Comparison of ENCODE assay signal across 7 cellular contexts in the genomic region with DNA sequence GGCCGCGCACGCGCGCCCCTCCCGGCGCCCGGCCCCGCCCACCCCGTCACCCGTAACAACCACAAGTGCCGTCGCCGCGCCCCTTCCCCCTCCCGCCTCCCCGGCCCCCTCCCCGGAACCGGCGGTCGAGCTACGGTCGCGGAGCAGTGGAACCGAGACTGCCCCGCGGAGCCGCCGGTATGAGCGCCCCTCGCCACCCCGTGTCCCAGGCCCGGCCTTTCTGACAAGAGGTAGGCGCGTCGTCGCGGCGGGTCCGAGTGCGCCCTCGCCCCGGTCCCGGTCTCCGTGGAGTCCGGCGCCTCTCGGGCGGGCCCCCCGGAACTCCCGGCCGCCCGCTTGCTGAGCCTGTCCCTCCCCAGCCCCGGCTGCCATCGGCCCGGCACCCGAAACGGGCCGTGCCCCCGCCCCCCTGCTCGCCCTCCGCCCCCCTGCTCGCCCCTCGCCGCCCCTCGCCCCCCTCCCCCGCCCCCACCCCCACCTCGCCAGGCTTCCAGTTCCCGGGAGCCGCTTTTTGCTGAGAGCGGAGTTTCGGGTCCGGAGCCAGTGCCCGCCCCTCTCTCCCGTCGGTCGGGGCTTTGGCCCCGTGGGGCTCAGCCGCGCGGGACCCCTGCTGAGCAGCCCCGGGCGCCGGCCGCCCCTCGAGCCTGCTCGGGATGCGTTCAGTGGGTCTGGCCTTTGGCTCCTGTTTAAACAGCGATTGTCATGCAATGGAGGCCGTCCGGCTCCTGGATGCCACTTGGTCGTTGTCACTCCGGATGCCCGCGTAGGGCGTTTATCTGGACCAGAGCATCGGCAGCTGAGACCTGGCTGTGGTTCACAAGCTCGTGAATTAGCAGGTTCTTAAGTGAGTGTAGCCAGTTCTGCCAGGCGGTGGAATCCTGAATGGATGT. TPM values are rescaled to one million over a fixed set of nuclear protein-coding genes. Genes with fewer than 3 reads are reported as not detected.
A peak's percentile ranks its signal among the peaks of the same experiment; 100 is the strongest.
DNase-seq lines count a peak whose midpoint lies in the region; ATAC-seq and TF ChIP-seq lines count a peak whose summit lies in the region.

A gene (plus strand): TSS at position 92 of the 890 bp plus-strand sequence. CDS start 2,628 bp downstream, outside the sequence.

- H3K27me3 Mint-ChIP-seq in activated T-cell treated with anti-CD3 and anti-CD28 coated beads, Interleukin-2, amount 50 U/mL, for 72 hours (ENCODE audit: low read depth): no peaks in the 10 kb centered on the region

- H3K9me3 Mint-ChIP-seq in activated T-cell treated with anti-CD3 and anti-CD28 coated beads, Interleukin-2, amount 50 U/mL, for 72 hours: peaks cover 6 to 10% of the 10 kb centered on the region in 2 donors

- DNase-seq in NCI-H69 (lab: John Stamatoyannopoulos, UW) (peak; percentile 88), foreskin keratinocyte (no peak)
- peak; percentile 52 to 54 for DNase-seq in activated T-cell treated with anti-CD3 and anti-CD28 coated beads, Interleukin-2, amount 50 U/mL, for 72 hours

- peaks cover 76% of the 10 kb centered on the region for H3K4me1 Mint-ChIP-seq in activated T-cell treated with anti-CD3 and anti-CD28 coated beads, Interleukin-2, amount 50 U/mL, for 72 hours (ENCODE audit: low read depth)

- TF ChIP-seq CTCF in foreskin keratinocyte (conservative IDR thresholded peaks at IDR 0.05): no peak
- no peak for TF ChIP-seq CTCF in neutrophil (IDR thresholded peaks at IDR 0.05)

- peak within 1 kb of the TSS; percentile 96 for H3K27ac Mint-ChIP-seq in activated T-cell treated with anti-CD3 and anti-CD28 coated beads, Interleukin-2, amount 50 U/mL, for 72 hours

- peak within 1 kb of the TSS; percentile 88 to 95 for H3K4me3 Mint-ChIP-seq in activated T-cell treated with anti-CD3 and anti-CD28 coated beads, Interleukin-2, amount 50 U/mL, for 72 hours

- peak; percentile 11 for TF ChIP-seq POLR2A in GM18505 (IDR thresholded peaks at IDR 0.05; ENCODE audit: borderline replicate concordance, extremely low read depth, insufficient read depth, insufficient read length)

- H3K4me3 ChIP-seq in neutrophil (ENCODE audit: low read depth in 1 of 2, low read length in 1 of 2): peak within 1 kb of the TSS; percentile 88 to 100

- H3K36me3 ChIP-seq in neutrophil: peaks cover 44% of the 10 kb centered on the region

- H3K27me3 ChIP-seq in foreskin keratinocyte: no peaks in the 10 kb centered on the region
- H3K27me3 ChIP-seq in neutrophil: no peaks in the 10 kb centered on the region

- peak within 1 kb of the TSS; percentile 89 for H3K27ac ChIP-seq in foreskin keratinocyte
- H3K27ac ChIP-seq in neutrophil: peak within 1 kb of the TSS; percentile 100

- H3K36me3 Mint-ChIP-seq in activated T-cell treated with anti-CD3 and anti-CD28 coated beads, Interleukin-2, amount 50 U/mL, for 72 hours (ENCODE audit: insufficient read depth in 2 of 2): peaks cover 26 to 52% of the 10 kb centered on the region in 2 donors

- H3K9me3 ChIP-seq in neutrophil: no peaks in the 10 kb centered on the region

- H3K4me1 ChIP-seq in foreskin keratinocyte (peaks cover 8% of the 10 kb centered on the region), neutrophil (ENCODE audit: control insufficient read depth in 1 of 2, insufficient read depth in 1 of 2, low read depth in 1 of 2, low read length in 1 of 2) (peaks cover 81 to 83% of the 10 kb centered on the region in 2 experiments)

- ATAC-seq in GM18505 (IDR thresholded peaks at IDR 0.05; ENCODE audit: unreplicated experiment) (peak; percentile 40), HG02678 (IDR thresholded peaks at IDR 0.05; ENCODE audit: unreplicated experiment) (peak; percentile 45), foreskin keratinocyte (peak; percentile 1), HG03378 (IDR thresholded peaks at IDR 0.05; ENCODE audit: unreplicated experiment) (no peak)
- peak; percentile 54 to 55 for ATAC-seq in activated T-cell treated with anti-CD3 and anti-CD28 coated beads, Interleukin-2, amount 50 U/mL, for 72 hours (replicated peaks in 1 of 2)

RNA-seq across cellular contexts. Expression of the gene that starts here (rescaled TPM):
- total RNA-seq in activated T-cell treated with anti-CD3 and anti-CD28 coated beads, Interleukin-2, amount 50 U/mL, for 72 hours: 100 to 1,000 TPM; 175 to 204 TPM
- total RNA-seq in foreskin keratinocyte: 36.9 and 53.3 TPM in 2 replicates
- polyA plus RNA-seq in foreskin keratinocyte: 20.2 and 24.2 TPM in 2 replicates

Comparison
In these comparisons a context has a peak if more than half of its experiments do, and no peak if none do; other contexts are left out.
1. DNase-seq: peak in NCI-H69 (single experiment) and activated T-cell treated with anti-CD3 and anti-CD28 coated beads, Interleukin-2, amount 50 U/mL, for 72 hours (2 of 2); none in foreskin keratinocyte (0 of 2).